Comparison of ENCODE assay signal across 8 cellular contexts in the genomic region with DNA sequence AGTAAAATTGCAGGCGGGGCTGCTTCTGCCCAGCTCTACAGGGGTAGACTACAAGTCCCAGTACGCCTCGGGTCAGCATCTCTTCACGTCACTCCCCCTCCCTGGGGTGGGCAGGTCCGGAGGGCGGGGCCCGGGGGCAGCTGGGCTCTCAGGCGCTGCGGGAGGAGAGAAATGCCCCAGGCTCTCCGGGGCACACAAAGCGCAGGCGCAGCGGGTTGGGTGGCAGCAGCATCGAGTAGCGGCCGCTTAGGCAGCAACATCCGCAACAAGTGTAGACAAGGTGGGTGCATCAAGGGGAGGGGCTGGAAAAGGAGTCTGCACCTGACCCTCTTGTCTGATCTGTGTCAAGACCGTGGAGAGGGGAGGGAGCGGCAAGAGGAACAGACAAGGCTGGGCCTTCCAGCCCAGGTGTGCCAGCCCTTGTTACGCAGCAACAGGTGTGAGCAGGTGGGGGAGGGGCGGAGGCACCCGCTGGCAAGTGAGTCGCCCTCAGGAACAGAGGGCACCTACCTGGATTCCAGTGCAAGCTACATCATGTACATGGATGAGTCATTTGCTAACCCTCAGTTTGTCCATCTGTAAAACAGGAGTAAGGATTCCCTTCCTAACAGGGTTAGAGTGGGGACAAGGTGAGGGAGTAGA. TPM values are rescaled to one million over a fixed set of nuclear protein-coding genes. Genes with fewer than 3 reads are reported as not detected.
DNase-seq lines count a peak whose midpoint lies in the region; ATAC-seq and TF ChIP-seq lines count a peak whose summit lies in the region.

No MANE protein-coding gene starts in this region.

- peak; percentile 89 for DNase-seq in Jurkat, Clone E6-1 (ENCODE audit: low read depth, low spot score)
- DNase-seq in Peyer's patch, result peak; percentile 87 to 96 (median 92)
- peak; percentile 86 for DNase-seq in activated T-helper 9 cell treated with anti-CD3 and anti-CD28 coated beads, Interleukin-2, amount 50 U/mL, for 16 hours (ENCODE audit: low read depth)
- peak; percentile 82 for DNase-seq in fibroblast of pulmonary artery (ENCODE audit: low read depth)
- peak; percentile 93 for DNase-seq in stimulated activated naive CD8-positive, alpha-beta T cell treated with anti-CD3 and anti-CD28 coated beads, Interleukin-15, Interleukin-2, amounts not matched to agents 100 U/mL and 50 U/mL, for 24 hours

- peaks cover 33% of the 10 kb centered on the region for H3K27me3 Mint-ChIP-seq in nephron (ENCODE audit: low read depth)

- H3K27me3 ChIP-seq in BLaER1, result no peaks in the 10 kb centered on the region
- no peaks in the 10 kb centered on the region for H3K27me3 ChIP-seq in Peyer's patch

- peak overlapping the region; percentile 78 for H3K4me2 ChIP-seq in BLaER1

- ATAC-seq in GM21367 (IDR thresholded peaks at IDR 0.05; ENCODE audit: unreplicated experiment), result peak; percentile 78
- ATAC-seq in stimulated activated naive CD8-positive, alpha-beta T cell treated with anti-CD3 and anti-CD28 coated beads, Interleukin-15, Interleukin-2, amounts not matched to agents 100 U/mL and 50 U/mL, for 24 hours, result peak; percentile 98

- peak overlapping the region; percentile 47 for H3K4me3 ChIP-seq in BLaER1
- peak overlapping the region; percentile 56 for H3K4me3 ChIP-seq in Jurkat, Clone E6-1 (ENCODE audit: low read length)
- H3K4me3 ChIP-seq in Peyer's patch, result peak overlapping the region; percentile 16 to 48 (median 40)
- H3K4me3 ChIP-seq in fibroblast of pulmonary artery (replicated peaks; ENCODE audit: low read depth, low read length), result peak overlapping the region; percentile 4

- H3K36me3 ChIP-seq in BLaER1, result no peaks in the 10 kb centered on the region
- H3K36me3 ChIP-seq in Peyer's patch, result no peaks in the 10 kb centered on the region

- H3K27ac Mint-ChIP-seq in nephron, result no peak overlapping the region

- H3K27ac ChIP-seq in BLaER1 (no peak overlapping the region), Peyer's patch (peak overlapping the region in 2 of 4 donors; percentile 41 to 64)

- H3K9ac ChIP-seq in BLaER1, result no peak overlapping the region

- no peak for TF ChIP-seq POLR2A in Peyer's patch (IDR thresholded peaks at IDR 0.05)

- H3K4me3 Mint-ChIP-seq in nephron, result peak overlapping the region; percentile 35 to 61 (median 52)

- H3K4me1 Mint-ChIP-seq in nephron, result peaks cover 33% of the 10 kb centered on the region

- H3K36me3 Mint-ChIP-seq in nephron (ENCODE audit: low read depth), result no peaks in the 10 kb centered on the region

- H3K9me3 ChIP-seq in BLaER1 (no peaks in the 10 kb centered on the region), Peyer's patch (no peaks in the 10 kb centered on the region)

- no peaks in the 10 kb centered on the region for H4K20me1 ChIP-seq in BLaER1

- H3K9me3 Mint-ChIP-seq in nephron, result no peaks in the 10 kb centered on the region

- H3K4me1 ChIP-seq in BLaER1 (peaks cover 24% of the 10 kb centered on the region), Peyer's patch (no peaks in the 10 kb centered on the region)

- TF ChIP-seq CTCF in Peyer's patch (IDR thresholded peaks at IDR 0.05) (no peak), fibroblast of pulmonary artery (IDR thresholded peaks at IDR 0.05; ENCODE audit: low read length, missing control alignments) (no peak), nephron (IDR thresholded peaks at IDR 0.05; ENCODE audit: unreplicated experiment in 3 of 3) (no peak)

RNA-seq across cellular contexts. Expression of a gene that starts 1.2 kb away (rescaled TPM):
- polyA plus RNA-seq in Jurkat, Clone E6-1 (2012; ENCODE audit: insufficient read depth, insufficient read length), result 25.2 TPM
- total RNA-seq in Peyer's patch, result 10 to 100 TPM; 10.3 to 29.7 (median 12.0) TPM

RNA-seq across cellular contexts. Expression of a gene that starts 49.7 kb away (rescaled TPM):
- 21.5 TPM for polyA plus RNA-seq in Jurkat, Clone E6-1 (2012; ENCODE audit: insufficient read depth, insufficient read length)
- 10 to 100 TPM; 22.2 to 35.7 (median 30.4) TPM for total RNA-seq in Peyer's patch

Comparison
In these comparisons a context has a peak if more than half of its experiments do, and no peak if none do; other contexts are left out.
1. H3K4me3 ChIP-seq: peak in every context shown above with its lines; median percentile 56 in Jurkat, Clone E6-1; 47 in BLaER1; 40 in Peyer's patch; 4 in fibroblast of pulmonary artery.